In the genomic region with DNA sequence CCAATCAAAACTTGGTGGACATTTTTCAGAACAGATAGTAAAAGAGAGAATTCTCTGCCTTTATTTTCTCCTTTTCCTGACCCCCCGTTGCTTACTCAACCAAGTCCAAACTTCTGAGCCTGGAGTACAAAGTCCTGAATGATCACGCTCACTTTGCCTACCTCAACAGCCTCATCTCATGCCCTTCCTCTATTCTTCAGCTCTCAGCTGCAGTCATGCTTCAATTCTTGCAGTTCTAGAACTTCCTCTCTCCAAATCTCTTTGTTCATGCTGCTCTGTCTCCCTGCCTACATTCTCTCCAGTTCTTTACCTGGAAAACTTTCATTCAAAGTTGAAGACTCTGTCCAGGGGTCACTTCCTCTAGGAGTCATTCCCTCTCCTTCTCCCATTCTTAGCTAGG, we compare ENCODE assay signal across 23 cellular contexts.
"Had no signal": no experiment of that assay in that cellular context is flagged by ENCODE, and none has a peak within 500 bp of the region (broad histone marks: within the 10 kb centered on the region; RNA-seq: fewer than 3 reads in every experiment).

No MANE protein-coding gene starts in this region.

- H3K4me3 Mint-ChIP-seq: immature natural killer cell; natural killer cell treated with Interleukin-12 subunit alpha and Interleukin-12 subunit beta and Interleukin-15 and Interleukin-18, amount 100 ng/mL, for 72 hours; neural crest cell had no signal

- ATAC-seq: left ventricle myocardium superior; lower lobe of right lung; natural killer cell treated with Interleukin-12 subunit alpha and Interleukin-12 subunit beta and Interleukin-15 and Interleukin-18, amount 100 ng/mL, for 72 hours; pancreas; sciatic nerve had no signal

- H3K4me1 Mint-ChIP-seq: immature natural killer cell had no signal

- H3K27ac ChIP-seq: lower lobe of right lung, neutrophil, pancreas, stomach, thyroid gland, vagina had no signal

- H3K36me3 Mint-ChIP-seq: natural killer cell treated with Interleukin-12 subunit alpha and Interleukin-12 subunit beta and Interleukin-15 and Interleukin-18, amount 100 ng/mL, for 72 hours had no signal

- H3K9me3 ChIP-seq: lower lobe of right lung, neutrophil, pancreas, stomach, thyroid gland, vagina had no signal

- H3K27me3 ChIP-seq: dorsolateral prefrontal cortex, neutrophil, pancreas, stomach, thyroid gland, vagina had no signal

- FAIRE-seq: frontal cortex, pancreas had no signal

- H3K4me1 ChIP-seq: lower lobe of right lung, stomach, thyroid gland, vagina had no signal

- DNase-seq: dorsolateral prefrontal cortex; effector CD4-positive, alpha-beta T cell; hypothalamus; immature natural killer cell; islet precursor cell; left ventricle myocardium superior; lower lobe of right lung; pancreas; stimulated activated CD4-positive, alpha-beta T cell treated with anti-CD3 and anti-CD28 coated beads, Interleukin-12 subunit alpha, Interleukin-12 subunit beta, amount 100 ng/mL, for 4 hours; stimulated activated CD4-positive, alpha-beta T cell treated with anti-CD3 and anti-CD28 coated beads, Interleukin-1b, Interleukin-23, amount 100 ng/mL, for 48 hours; stimulated activated CD4-positive, alpha-beta T cell treated with anti-CD3 and anti-CD28 coated beads, Interleukin-4, amount 100 ng/mL, for 1 hour; stimulated activated CD8-positive, alpha-beta memory T cell treated with anti-CD3 and anti-CD28 coated beads, Interleukin-4, amount 100 ng/mL, for 48 hours; stimulated activated naive CD4-positive, alpha-beta T cell treated with Interleukin-2 at 50 U/mL for 16 hours; stomach; thyroid gland; trophoblast cell had no signal

- H3K27ac Mint-ChIP-seq: natural killer cell treated with Interleukin-12 subunit alpha and Interleukin-12 subunit beta and Interleukin-15 and Interleukin-18, amount 100 ng/mL, for 72 hours had no signal

- H3K4me2 ChIP-seq: smooth muscle cell had no signal

- H3K36me3 ChIP-seq: lower lobe of right lung, neutrophil, pancreas, stomach, thyroid gland, vagina had no signal

- H3K9me3 Mint-ChIP-seq: natural killer cell treated with Interleukin-12 subunit alpha and Interleukin-12 subunit beta and Interleukin-15 and Interleukin-18, amount 100 ng/mL, for 72 hours had no signal

- H3K4me3 ChIP-seq: dorsolateral prefrontal cortex, lower lobe of right lung, pancreas, smooth muscle cell, stomach, thyroid gland, vagina had no signal
